In the genomic region with DNA sequence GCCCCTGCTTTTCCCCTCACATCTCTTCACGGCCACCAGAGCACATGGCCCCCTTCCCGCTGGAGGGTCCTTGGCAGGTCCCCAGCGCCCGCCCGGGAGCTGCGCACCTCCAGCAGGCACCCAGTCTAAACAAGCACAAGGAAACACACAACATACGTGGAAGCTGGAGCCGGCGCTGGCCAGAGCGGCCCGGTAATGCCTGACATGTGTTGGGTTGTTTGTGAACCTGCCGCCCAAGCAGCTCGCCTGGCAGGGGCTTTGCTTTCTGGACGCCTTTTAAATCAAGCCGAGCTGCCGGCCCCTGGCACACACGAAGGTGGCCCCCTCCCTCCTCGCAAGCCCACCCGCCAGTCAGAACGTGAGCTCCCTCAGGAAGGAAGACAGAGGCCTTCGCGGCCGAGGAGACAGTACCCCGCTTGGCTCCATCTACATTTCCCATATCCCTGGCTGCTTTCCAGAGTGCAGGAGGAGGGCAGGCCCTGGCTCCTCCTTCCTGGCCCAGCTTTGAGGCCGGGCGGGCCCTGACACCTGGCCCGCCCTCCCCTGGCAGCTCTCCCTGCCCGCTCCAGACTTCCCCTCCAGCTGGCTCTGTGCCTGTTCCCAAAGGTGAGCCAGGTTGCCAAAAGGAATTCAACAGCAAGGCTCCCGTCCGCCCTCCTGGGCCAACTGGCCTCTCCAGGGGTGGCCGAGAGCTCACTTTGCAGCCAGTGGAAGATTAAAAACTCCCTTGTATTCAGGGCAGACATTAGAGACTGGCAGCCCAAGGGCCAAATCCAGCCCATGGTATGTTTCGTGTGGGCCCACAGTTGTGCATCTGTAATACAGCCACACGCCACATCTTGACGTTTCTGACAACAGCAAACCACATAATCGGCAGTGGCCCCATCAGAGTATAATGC, we compare ENCODE assay signal across 8 cellular contexts. TPM values are rescaled to one million over a fixed set of nuclear protein-coding genes. Genes with fewer than 3 reads are reported as not detected.
DNase-seq lines count a peak whose midpoint lies in the region; ATAC-seq and TF ChIP-seq lines count a peak whose summit lies in the region.

No MANE protein-coding gene starts in this region.

- H3K4me1 ChIP-seq in thoracic aorta (ENCODE audit: control insufficient read depth in 1 of 2, low read depth in 2 of 2) (peaks cover 4 to 21% of the 10 kb centered on the region in 2 donors), OCI-LY7 (ENCODE audit: insufficient read depth, low read length, poor library complexity, severe bottlenecking) (peaks cover 6% of the 10 kb centered on the region)

- intact Hi-C loops in OCI-LY7 (cut with micrococcal nuclease; ENCODE audit: unreplicated experiment) = no loop called here

- H3K9me3 ChIP-seq in thoracic aorta (no peaks in the 10 kb centered on the region), OCI-LY7 (ENCODE audit: low read length) (no peaks in the 10 kb centered on the region)

- H4K20me1 ChIP-seq in OCI-LY7 (ENCODE audit: insufficient read depth, low read length) = no peaks in the 10 kb centered on the region

- no TSS peak for BruUV-seq in OCI-LY7 (replicated peaks; lab: Mats Ljungman, UMichigan)

- CTCF ChIA-PET in OCI-LY7 (lab: Charles Lee; ENCODE audit: unreplicated experiment) = interaction anchor here (0.6 kb wide), 1 partner anchor 96 kb away, joined by 3 read pairs; no protein-coding TSS in a partner anchor

- no peaks in the 10 kb centered on the region for H3K9me2 ChIP-seq in OCI-LY7 (ENCODE audit: insufficient read depth, low read length)

- peaks cover under 1% of the 10 kb centered on the region for H3K36me3 ChIP-seq in thoracic aorta
- H3K36me3 ChIP-seq in OCI-LY7 (ENCODE audit: insufficient read depth, low read length) = no peaks in the 10 kb centered on the region

- H3K27me3 ChIP-seq in thoracic aorta (replicated peaks; ENCODE audit: insufficient read depth) = no peaks in the 10 kb centered on the region

- DNase-seq in NCI-H1092 treated with DMSO at 0.1 percent for 48 hours (lab: John Stamatoyannopoulos, UW) (peak; percentile 92), anterior cingulate cortex (lab: John Stamatoyannopoulos, UW) (peak in 33 of 58 donors; percentile 5 to 60 (median 21)), iris pigment epithelial cell (ENCODE audit: low read depth) (peak; percentile 50), thoracic aorta (ENCODE audit: low spot score) (no peak), OCI-LY7 (ENCODE audit: low spot score) (no peak)
- DNase-seq in stimulated activated CD8-positive, alpha-beta memory T cell treated with anti-CD3 and anti-CD28 coated beads, Interleukin-4, amount 100 ng/mL, for 48 hours = no peak

- no peak overlapping the region for H2AFZ ChIP-seq in OCI-LY7 (ENCODE audit: low read length)

- H3K27ac ChIP-seq in thoracic aorta (no peak overlapping the region), OCI-LY7 (ENCODE audit: low read depth, low read length, poor library complexity, severe bottlenecking) (no peak overlapping the region)

- ATAC-seq in thoracic aorta (ENCODE audit: insufficient number of reproducible peaks, low FRiP score, low read depth) (no peak), GM18511 (IDR thresholded peaks at IDR 0.05; ENCODE audit: unreplicated experiment) (no peak), GM21360 (IDR thresholded peaks at IDR 0.05; ENCODE audit: unreplicated experiment) (no peak)

- H3K4me3 ChIP-seq in thoracic aorta (peak overlapping the region; percentile 40), OCI-LY7 (ENCODE audit: low read depth, low read length, poor library complexity, severe bottlenecking) (no peak overlapping the region)

- POLR2A ChIA-PET in OCI-LY7 (lab: Charles Lee) = no interaction called here

- H3K79me2 ChIP-seq in OCI-LY7 (ENCODE audit: insufficient read depth, low read depth, low read length) = no peaks in the 10 kb centered on the region

- TF ChIP-seq CTCF in thoracic aorta (IDR thresholded peaks at IDR 0.05) (no peak), OCI-LY7 (conservative IDR thresholded peaks at IDR 0.05; ENCODE audit: low read length) (no peak)

- no peak overlapping the region for H3K4me2 ChIP-seq in OCI-LY7 (ENCODE audit: low read length)

RNA-seq across cellular contexts. Expression of gene COMP, which starts 28.7 kb away (rescaled TPM):
- total RNA-seq in thoracic aorta = 10 to 100 TPM; 16.9 to 29.8 TPM
- total RNA-seq in OCI-LY7 (2014; rRNA removed; shearing (Covaris generic)) = not detected in 2 replicates
- total RNA-seq in OCI-LY7 (2022) = not detected in 2 replicates

Comparison
In these comparisons a context has a peak if more than half of its experiments do, and no peak if none do; other contexts are left out.
1. DNase-seq: peak in NCI-H1092 treated with DMSO at 0.1 percent for 48 hours (single experiment), anterior cingulate cortex (33 of 58) and iris pigment epithelial cell (single experiment); none in thoracic aorta (single experiment), stimulated activated CD8-positive, alpha-beta memory T cell treated with anti-CD3 and anti-CD28 coated beads, Interleukin-4, amount 100 ng/mL, for 48 hours (single experiment) and OCI-LY7 (single experiment).
2. RNA of gene COMP, which starts 28.7 kb away (total RNA-seq): 16.9 to 29.8 TPM in thoracic aorta; not detected in OCI-LY7; every median in the first group is over 10 times any median in the second.